In the genomic region with DNA sequence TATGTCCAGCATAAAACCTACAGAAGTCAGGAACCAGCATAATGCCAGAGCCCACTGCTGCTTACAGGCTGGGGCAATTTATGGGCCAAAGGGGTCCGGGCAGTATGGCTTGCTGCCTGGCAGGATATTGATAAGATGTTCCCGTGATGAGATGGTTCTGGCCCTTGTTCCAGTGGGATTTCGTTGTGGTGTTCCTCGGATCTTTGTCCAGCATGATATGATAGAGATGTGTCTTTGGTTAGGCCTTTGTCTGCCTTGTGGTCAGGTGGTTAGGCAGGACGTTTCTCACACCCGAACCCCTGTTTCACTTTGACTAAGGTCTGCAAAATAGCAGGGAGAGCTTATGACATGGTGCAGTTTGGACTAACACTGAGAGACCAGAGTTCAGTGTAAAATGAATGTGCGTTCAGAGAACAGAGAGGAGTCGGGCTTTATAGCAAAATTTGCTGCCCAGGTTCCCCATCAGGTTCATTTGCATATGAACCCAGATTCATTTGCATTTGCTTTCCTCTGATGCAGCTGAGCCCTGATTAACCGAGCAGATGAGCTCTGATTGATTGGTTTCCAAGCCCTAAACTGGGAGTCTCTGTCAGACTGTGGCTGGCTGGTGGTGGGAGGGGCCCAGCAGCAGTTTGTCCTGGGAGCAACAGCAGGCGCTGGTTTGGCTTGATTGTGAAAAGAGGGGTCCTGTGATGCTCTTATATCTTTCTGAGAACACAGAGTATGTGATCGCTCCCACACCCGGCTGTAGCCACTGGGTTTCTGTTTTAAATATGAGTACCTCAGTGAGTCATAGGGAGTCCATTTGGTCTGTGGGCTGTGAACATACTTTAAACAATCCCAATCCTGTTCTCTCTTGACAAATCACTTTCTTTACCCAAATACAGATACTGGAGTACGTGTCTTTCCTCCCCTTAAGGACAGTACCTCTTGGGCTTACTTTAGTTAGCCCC, we compare ENCODE assay signal across 9 cellular contexts.
DNase-seq lines count a peak whose midpoint lies in the region; ATAC-seq and TF ChIP-seq lines count a peak whose summit lies in the region.
"Had no signal": no experiment of that assay in that cellular context is flagged by ENCODE, and none has a peak within 500 bp of the region (broad histone marks: within the 10 kb centered on the region; RNA-seq: fewer than 3 reads in every experiment).

No MANE protein-coding gene starts in this region.

- no TSS peak for BruUV-seq in Calu3 (replicated peaks; lab: Mats Ljungman, UMichigan)

- H3K4me1 Mint-ChIP-seq in Calu3 (ENCODE audit: low read depth, unreplicated experiment) = peaks cover 22% of the 10 kb centered on the region
- H3K4me1 Mint-ChIP-seq in activated CD8-positive, alpha-beta T cell treated with anti-CD3 and anti-CD28 coated beads, Interleukin-2, amount 10 ng/mL, durations not matched to agents 7 days and 5 days (ENCODE audit: low read depth) = peaks cover 51% of the 10 kb centered on the region
- peaks cover 48% of the 10 kb centered on the region for H3K4me1 Mint-ChIP-seq in stimulated activated memory B cell treated with anti-CD40 and anti-IgM and Interleukin-4, amounts not matched to agents 10 μg/mL and 1 μg/mL and 100 μg/mL, for 72 hours

- H3K27me3 ChIP-seq in iPS DF 6.9 (ENCODE audit: control insufficient read depth, insufficient read depth, low read length) = no peaks in the 10 kb centered on the region

- H3K27ac ChIP-seq in iPS DF 6.9 (ENCODE audit: low read length) = no peak overlapping the region
- no peak overlapping the region for H3K27ac ChIP-seq in coronary artery

- H3K36me3 Mint-ChIP-seq in Calu3 (ENCODE audit: insufficient read depth, unreplicated experiment) = no peaks in the 10 kb centered on the region
- H3K36me3 Mint-ChIP-seq in activated CD8-positive, alpha-beta T cell treated with anti-CD3 and anti-CD28 coated beads, Interleukin-2, amount 10 ng/mL, durations not matched to agents 7 days and 5 days (ENCODE audit: low read depth) = no peaks in the 10 kb centered on the region
- H3K36me3 Mint-ChIP-seq in stimulated activated memory B cell treated with anti-CD40 and anti-IgM and Interleukin-4, amounts not matched to agents 10 μg/mL and 1 μg/mL and 100 μg/mL, for 72 hours = no peaks in the 10 kb centered on the region

- H3K4me3 ChIP-seq in iPS DF 6.9 (ENCODE audit: low read length) (no peak overlapping the region), coronary artery (no peak overlapping the region)

- no peaks in the 10 kb centered on the region for H3K36me3 ChIP-seq in iPS DF 6.9 (ENCODE audit: control insufficient read depth, insufficient read depth, low read length)

- no peaks in the 10 kb centered on the region for H3K27me3 Mint-ChIP-seq in Calu3 (ENCODE audit: unreplicated experiment)
- no peaks in the 10 kb centered on the region for H3K27me3 Mint-ChIP-seq in activated CD8-positive, alpha-beta T cell treated with anti-CD3 and anti-CD28 coated beads, Interleukin-2, amount 10 ng/mL, durations not matched to agents 7 days and 5 days (ENCODE audit: low read depth)
- H3K27me3 Mint-ChIP-seq in stimulated activated memory B cell treated with anti-CD40 and anti-IgM and Interleukin-4, amounts not matched to agents 10 μg/mL and 1 μg/mL and 100 μg/mL, for 72 hours = peaks cover 9% of the 10 kb centered on the region

- intact Hi-C loops in Calu3 (cut with micrococcal nuclease; ENCODE audit: unreplicated experiment) = no loop called here

- peaks cover 5% of the 10 kb centered on the region for H3K4me1 ChIP-seq in iPS DF 6.9 (ENCODE audit: control insufficient read depth, insufficient read depth, low read length)

- no CpG with 5 or more reads among the region's 13 CpGs for WGBS in iPS DF 6.9 (ENCODE audit: insufficient coverage, insufficient read length)

- peak overlapping the region; percentile 28 for H3K27ac Mint-ChIP-seq in Calu3 (ENCODE audit: unreplicated experiment)
- H3K27ac Mint-ChIP-seq in activated CD8-positive, alpha-beta T cell treated with anti-CD3 and anti-CD28 coated beads, Interleukin-2, amount 10 ng/mL, durations not matched to agents 7 days and 5 days = peak overlapping the region; percentile 70
- H3K27ac Mint-ChIP-seq in stimulated activated memory B cell treated with anti-CD40 and anti-IgM and Interleukin-4, amounts not matched to agents 10 μg/mL and 1 μg/mL and 100 μg/mL, for 72 hours = peak overlapping the region; percentile 90

- H3K9me3 Mint-ChIP-seq in Calu3 (ENCODE audit: low read depth, unreplicated experiment) = no peaks in the 10 kb centered on the region
- H3K9me3 Mint-ChIP-seq in activated CD8-positive, alpha-beta T cell treated with anti-CD3 and anti-CD28 coated beads, Interleukin-2, amount 10 ng/mL, durations not matched to agents 7 days and 5 days (ENCODE audit: insufficient read depth) = no peaks in the 10 kb centered on the region
- H3K9me3 Mint-ChIP-seq in stimulated activated memory B cell treated with anti-CD40 and anti-IgM and Interleukin-4, amounts not matched to agents 10 μg/mL and 1 μg/mL and 100 μg/mL, for 72 hours = no peaks in the 10 kb centered on the region

- no peak for TF ChIP-seq CTCF in Calu3 (IDR thresholded peaks at IDR 0.05; ENCODE audit: unreplicated experiment)
- no peak for TF ChIP-seq CTCF in GM20000 (IDR thresholded peaks at IDR 0.05; ENCODE audit: extremely low read depth, missing control alignments)
- no peak for TF ChIP-seq CTCF in coronary artery (IDR thresholded peaks at IDR 0.05)

- POLR2A ChIA-PET in activated CD8-positive, alpha-beta T cell treated with anti-CD3 and anti-CD28 coated beads, Interleukin-2, amount 10 ng/mL, durations not matched to agents 7 days and 5 days (lab: Charles Lee) = interaction anchor here (0.7 to 1.6 kb wide), 2 partner anchors 15 to 18 kb away, joined by 3 read pairs; no protein-coding TSS in a partner anchor

- peak; percentile 83 for ATAC-seq in HG03520 (IDR thresholded peaks at IDR 0.05; ENCODE audit: unreplicated experiment)
- ATAC-seq in activated CD8-positive, alpha-beta T cell treated with anti-CD3 and anti-CD28 coated beads, Interleukin-2, amount 10 ng/mL, durations not matched to agents 7 days and 5 days = peak; percentile 78
- peak; percentile 94 for ATAC-seq in stimulated activated memory B cell treated with anti-CD40 and anti-IgM and Interleukin-4, amounts not matched to agents 10 μg/mL and 1 μg/mL and 100 μg/mL, for 72 hours
- ATAC-seq: Panc1 had no signal

- CTCF ChIA-PET in Calu3 (lab: Charles Lee) = interaction anchor here (1.5 kb wide), 1 partner anchor 33 kb away, joined by 4 read pairs; no protein-coding TSS in a partner anchor
- CTCF ChIA-PET in activated CD8-positive, alpha-beta T cell treated with anti-CD3 and anti-CD28 coated beads, Interleukin-2, amount 10 ng/mL, durations not matched to agents 7 days and 5 days (lab: Charles Lee) = interaction anchor here (1.2 to 2.1 kb wide), 2 partner anchors 24 to 33 kb away, joined by 3 to 6 read pairs; no protein-coding TSS in a partner anchor

- peak; percentile 17 for DNase-seq in Calu3
- DNase-seq in GM20000 (ENCODE audit: low spot score) = peak; percentile 71
- DNase-seq in activated CD8-positive, alpha-beta T cell treated with anti-CD3 and anti-CD28 coated beads, Interleukin-2, amount 10 ng/mL, durations not matched to agents 7 days and 5 days = peak; percentile 63
- DNase-seq in iPS DF 6.9 (ENCODE audit: low read depth, low spot score) = peak; percentile 55
- DNase-seq in COLO668 (lab: John Stamatoyannopoulos, UW; ENCODE audit: unreplicated experiment) = no peak
- no peak for DNase-seq in coronary artery (ENCODE audit: low spot score)

- H3K9me3 ChIP-seq in iPS DF 6.9 (ENCODE audit: control insufficient read depth, insufficient read depth, low read length) = no peaks in the 10 kb centered on the region

- peak overlapping the region; percentile 47 for H3K4me3 Mint-ChIP-seq in Calu3 (ENCODE audit: low read depth, unreplicated experiment)
- H3K4me3 Mint-ChIP-seq in activated CD8-positive, alpha-beta T cell treated with anti-CD3 and anti-CD28 coated beads, Interleukin-2, amount 10 ng/mL, durations not matched to agents 7 days and 5 days = peak overlapping the region; percentile 28
- H3K4me3 Mint-ChIP-seq in stimulated activated memory B cell treated with anti-CD40 and anti-IgM and Interleukin-4, amounts not matched to agents 10 μg/mL and 1 μg/mL and 100 μg/mL, for 72 hours = peak overlapping the region; percentile 70

Comparison
In these comparisons a context has a peak if more than half of its experiments do, and no peak if none do; other contexts are left out.
1. DNase-seq: peak in Calu3 (single experiment), GM20000 (single experiment), activated CD8-positive, alpha-beta T cell treated with anti-CD3 and anti-CD28 coated beads, Interleukin-2, amount 10 ng/mL, durations not matched to agents 7 days and 5 days (single experiment) and iPS DF 6.9 (single experiment); none in COLO668 (single experiment) and coronary artery (single experiment).
2. H3K27ac Mint-ChIP-seq: peak in every context shown above with its lines; median percentile 90 in stimulated activated memory B cell treated with anti-CD40 and anti-IgM and Interleukin-4, amounts not matched to agents 10 μg/mL and 1 μg/mL and 100 μg/mL, for 72 hours; 70 in activated CD8-positive, alpha-beta T cell treated with anti-CD3 and anti-CD28 coated beads, Interleukin-2, amount 10 ng/mL, durations not matched to agents 7 days and 5 days; 28 in Calu3.
3. Peak in every context shown above with its lines, with median percentiles within 50 percentile points of each other: H3K4me3 Mint-ChIP-seq and ATAC-seq.